In genomic region chr19:5977785-5978605, GRCh38 we compare ENCODE assay signal across 8 cellular contexts. TPM values are rescaled to one million over a fixed set of nuclear protein-coding genes. Genes with fewer than 3 reads are reported as not detected.
DNase-seq lines count a peak whose midpoint lies in the region; ATAC-seq lines count a peak whose summit lies in the region.

TSS of gene RANBP3 (minus strand) at chr19:5978140. CDS start at chr19:5978082, 58 bp downstream.

- peaks cover 0 to 2% of the 10 kb centered on the region in 2 donors for H3K27me3 Mint-ChIP-seq in CD8-positive, alpha-beta memory T cell

- peaks cover 45% of the 10 kb centered on the region for H3K4me1 ChIP-seq in CD8-positive, alpha-beta memory T cell (ENCODE audit: insufficient read depth, low read length)
- peaks cover 28% of the 10 kb centered on the region for H3K4me1 ChIP-seq in effector memory CD4-positive, alpha-beta T cell (ENCODE audit: control insufficient read depth, insufficient read depth, low read length, poor library complexity, severe bottlenecking)

- peak; percentile 90 for ATAC-seq in GM19468 (IDR thresholded peaks at IDR 0.05; ENCODE audit: extremely low read depth, unreplicated experiment)

- H3K27ac Mint-ChIP-seq in CD8-positive, alpha-beta memory T cell, result peak within 1 kb of the TSS; percentile 89 to 98 (median 94)

- H3K4me3 Mint-ChIP-seq in CD8-positive, alpha-beta memory T cell, result peak within 1 kb of the TSS; percentile 92 to 96 (median 94)

- no peaks in the 10 kb centered on the region for H3K9me3 ChIP-seq in CD8-positive, alpha-beta memory T cell (ENCODE audit: low read length)
- H3K9me3 ChIP-seq in effector memory CD4-positive, alpha-beta T cell (ENCODE audit: control insufficient read depth, low read length), result no peaks in the 10 kb centered on the region

- peaks cover 50 to 73% (median 65%) of the 10 kb centered on the region in 3 donors for H3K4me1 Mint-ChIP-seq in CD8-positive, alpha-beta memory T cell

- peak within 1 kb of the TSS; percentile 80 for H3K27ac ChIP-seq in CD8-positive, alpha-beta memory T cell (ENCODE audit: low read depth, low read length)
- H3K27ac ChIP-seq in effector memory CD4-positive, alpha-beta T cell (ENCODE audit: insufficient read depth, low read length, poor library complexity, severe bottlenecking), result peak within 1 kb of the TSS; percentile 87

- H3K4me3 ChIP-seq in CD8-positive, alpha-beta memory T cell (ENCODE audit: low read length), result peak within 1 kb of the TSS; percentile 72
- H3K4me3 ChIP-seq in effector memory CD4-positive, alpha-beta T cell (ENCODE audit: insufficient read depth, low read depth, low read length, poor library complexity, severe bottlenecking), result peak within 1 kb of the TSS; percentile 95

- DNase-seq in CD8-positive, alpha-beta memory T cell, result peak; percentile 97 to 100 (median 99)
- DNase-seq in HS-5 (ENCODE audit: low read depth) (peak; percentile 81), medulla oblongata (ENCODE audit: extremely low spot score) (peak; percentile 98)
- DNase-seq in NK-92 treated with Interleukin-12 subunit alpha and Interleukin-12 subunit beta, amount 100 ng/mL, for 24 hours (lab: John Stamatoyannopoulos, UW), result peak; percentile 99
- DNase-seq in effector memory CD4-positive, alpha-beta T cell, result peak; percentile 98 to 99 (median 98)
- peak; percentile 97 for DNase-seq in stimulated activated CD8-positive, alpha-beta memory T cell treated with anti-CD3 and anti-CD28 coated beads, Interleukin-12 subunit alpha, Interleukin-12 subunit beta, amount 100 ng/mL, for 1 hour (ENCODE audit: low read depth)

- H3K36me3 Mint-ChIP-seq in CD8-positive, alpha-beta memory T cell, result peaks cover 0 to 37% (median 3%) of the 10 kb centered on the region in 3 donors

- no peaks in the 10 kb centered on the region for H3K27me3 ChIP-seq in CD8-positive, alpha-beta memory T cell (ENCODE audit: insufficient read depth, low read length, poor library complexity, severe bottlenecking)
- H3K27me3 ChIP-seq in effector memory CD4-positive, alpha-beta T cell (replicated peaks; ENCODE audit: control insufficient read depth, insufficient read depth, low read length, poor library complexity, severe bottlenecking), result no peaks in the 10 kb centered on the region

- CTCF ChIA-PET in CD8-positive, alpha-beta memory T cell (lab: Charles Lee), result interaction anchor here (1.3 to 6.8 kb wide), 5 partner anchors 9 to 74 kb away, joined by 3 to 43 read pairs (median 6); partner anchors contain the start of gene NDUFA11
- CTCF ChIA-PET in activated CD8-positive, alpha-beta memory T cell treated with anti-CD3 and anti-CD28 coated beads for 36 hours (lab: Charles Lee), result interaction anchor here (0.9 to 3.8 kb wide), 4 partner anchors 9 to 174 kb away, joined by 3 to 12 read pairs (median 5); no protein-coding TSS in a partner anchor

- POLR2A ChIA-PET in CD8-positive, alpha-beta memory T cell (lab: Charles Lee), result interaction anchor here (0.6 to 2.3 kb wide), 5 partner anchors 10 to 150 kb away, joined by 3 to 14 read pairs (median 6); partner anchors contain the start of genes NDUFA11 and VMAC
- POLR2A ChIA-PET in activated CD8-positive, alpha-beta memory T cell treated with anti-CD3 and anti-CD28 coated beads for 36 hours (lab: Charles Lee), result interaction anchor here (0.7 to 1.2 kb wide), 8 partner anchors 10 to 1050 kb away, joined by 3 to 12 read pairs (median 4); no protein-coding TSS in a partner anchor

- H3K9me3 Mint-ChIP-seq in CD8-positive, alpha-beta memory T cell, result no peaks in the 10 kb centered on the region

- peaks cover 10% of the 10 kb centered on the region for H3K36me3 ChIP-seq in CD8-positive, alpha-beta memory T cell (ENCODE audit: insufficient read depth, low read length)
- H3K36me3 ChIP-seq in effector memory CD4-positive, alpha-beta T cell (ENCODE audit: control insufficient read depth, insufficient read depth, low read length), result peaks cover 17% of the 10 kb centered on the region

RNA-seq across cellular contexts. Expression of gene RANBP3, which starts in this region (rescaled TPM):
- total RNA-seq in CD8-positive, alpha-beta memory T cell, result 10 to 100 TPM; 94.8 to 97.6 TPM
- 9.7 TPM for polyA plus RNA-seq in CD8-positive, alpha-beta memory T cell
- 100 to 1,000 TPM in 1 of 2 experiments, 10 to 100 TPM in 1; 98.8 to 104 TPM for total RNA-seq in activated CD8-positive, alpha-beta memory T cell treated with anti-CD3 and anti-CD28 coated beads for 36 hours

Comparison
In these comparisons a context has a peak if more than half of its experiments do, and no peak if none do; other contexts are left out.
1. Peak in every context shown above with its lines: DNase-seq, ATAC-seq, H3K4me3 ChIP-seq and H3K27ac ChIP-seq.